Comparison of ENCODE assay signal across 19 cellular contexts in the genomic region with DNA sequence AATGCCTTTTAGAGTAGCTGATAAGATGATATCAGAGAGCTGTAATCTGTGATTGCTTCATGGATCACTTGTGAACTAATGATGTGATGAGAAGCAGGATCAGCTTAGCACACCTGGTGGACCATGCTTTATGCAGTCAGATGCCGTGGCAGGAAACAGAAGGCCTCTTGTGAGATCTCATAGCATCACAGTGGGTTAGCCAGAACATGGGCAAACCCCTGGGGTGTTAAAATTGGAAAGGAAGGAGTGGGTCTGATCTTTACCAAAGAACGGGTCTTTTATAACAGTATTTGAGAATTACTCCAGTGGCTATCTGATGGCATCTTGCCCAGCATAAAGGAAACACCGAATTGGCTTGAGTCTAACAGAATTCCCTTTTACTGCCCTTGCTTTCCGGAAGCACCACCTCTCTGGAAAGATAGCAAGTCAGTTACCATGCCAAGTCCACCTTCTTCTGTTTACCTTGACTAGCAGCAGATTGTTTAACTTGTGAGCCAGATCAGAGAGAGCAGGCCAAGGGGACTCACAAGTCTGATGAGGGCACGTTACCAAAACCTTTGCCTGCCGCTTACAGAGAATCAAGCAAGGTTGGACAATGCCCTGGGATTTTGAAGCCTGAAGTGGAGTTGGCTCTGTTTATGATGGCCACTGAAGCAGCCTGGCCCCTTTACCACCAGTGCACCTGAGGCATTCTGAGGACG. TPM values are rescaled to one million over a fixed set of nuclear protein-coding genes. Genes with fewer than 3 reads are reported as not detected.
A peak's percentile ranks its signal among the peaks of the same experiment; 100 is the strongest.
DNase-seq lines count a peak whose midpoint lies in the region; ATAC-seq and TF ChIP-seq lines count a peak whose summit lies in the region.
"Had no signal": no experiment of that assay in that cellular context is flagged by ENCODE, and none has a peak within 500 bp of the region (broad histone marks: within the 10 kb centered on the region; RNA-seq: fewer than 3 reads in every experiment).

No MANE protein-coding gene starts in this region.

- DNase-seq in AG04450 (ENCODE audit: low read depth, low spot score) (no peak), NCI-H2196 (lab: John Stamatoyannopoulos, UW; ENCODE audit: unreplicated experiment) (peak; percentile 77), dermis blood vessel endothelial cell (peak; percentile 24), nephron progenitor cell (no peak), Peyer's patch (no peak), NCI-H1105 (lab: John Stamatoyannopoulos, UW) (no peak)
- DNase-seq in activated naive CD4-positive, alpha-beta T cell treated with anti-CD3 and anti-CD28 coated beads, Interleukin-2, amount 10 ng/mL, durations not matched to agents 7 days and 5 days = no peak
- DNase-seq in naive thymus-derived CD8-positive, alpha-beta T cell = no peak
- DNase-seq: activated CD8-positive, alpha-beta T cell treated with anti-CD3 and anti-CD28 coated beads for 36 hours; activated T-cell treated with anti-CD3 and anti-CD28 coated beads, Interleukin-2, amount 50 U/mL, for 72 hours; foreskin fibroblast; NCI-H146; stimulated activated CD4-positive, alpha-beta T cell treated with anti-CD3 and anti-CD28 coated beads, Interleukin-4, amount 100 ng/mL, for 4 hours; stimulated activated CD8-positive, alpha-beta memory T cell treated with anti-CD3 and anti-CD28 coated beads, Interleukin-4, amount 100 ng/mL, for 48 hours; T-cell had no signal

- H3K27ac ChIP-seq in AG04450 (ENCODE audit: low read depth, low read length) (peak overlapping the region; percentile 11), Peyer's patch (no peak overlapping the region)
- H3K27ac ChIP-seq: skin epidermis, WERI-Rb-1 had no signal

- TF ChIP-seq CTCF in AG04450 (IDR thresholded peaks at IDR 0.05; ENCODE audit: low read depth, low read length) (no peak), nephron progenitor cell (IDR thresholded peaks at IDR 0.05) (no peak), Peyer's patch (IDR thresholded peaks at IDR 0.05) (no peak)

- peaks cover 2% of the 10 kb centered on the region for H3K27me3 Mint-ChIP-seq in nephron progenitor cell (ENCODE audit: low read depth, poor library complexity)
- H3K27me3 Mint-ChIP-seq in activated naive CD4-positive, alpha-beta T cell treated with anti-CD3 and anti-CD28 coated beads, Interleukin-2, amount 10 ng/mL, durations not matched to agents 7 days and 5 days = peaks cover 24% of the 10 kb centered on the region
- no peaks in the 10 kb centered on the region for H3K27me3 Mint-ChIP-seq in naive thymus-derived CD8-positive, alpha-beta T cell
- H3K27me3 Mint-ChIP-seq: activated CD8-positive, alpha-beta T cell treated with anti-CD3 and anti-CD28 coated beads for 36 hours; central memory CD8-positive, alpha-beta T cell had no signal

- H3K9me3 Mint-ChIP-seq in nephron progenitor cell = no peaks in the 10 kb centered on the region
- no peaks in the 10 kb centered on the region for H3K9me3 Mint-ChIP-seq in activated naive CD4-positive, alpha-beta T cell treated with anti-CD3 and anti-CD28 coated beads, Interleukin-2, amount 10 ng/mL, durations not matched to agents 7 days and 5 days
- no peaks in the 10 kb centered on the region for H3K9me3 Mint-ChIP-seq in naive thymus-derived CD8-positive, alpha-beta T cell
- H3K9me3 Mint-ChIP-seq: activated CD8-positive, alpha-beta T cell treated with anti-CD3 and anti-CD28 coated beads for 36 hours; activated T-cell treated with anti-CD3 and anti-CD28 coated beads, Interleukin-2, amount 50 U/mL, for 72 hours; central memory CD8-positive, alpha-beta T cell; T-cell had no signal

- H3K9me3 ChIP-seq in AG04450 (ENCODE audit: control insufficient read depth, insufficient read depth, low read length) (no peaks in the 10 kb centered on the region), Peyer's patch (no peaks in the 10 kb centered on the region)

- POLR2A ChIA-PET in AG04450 (lab: Yijun Ruan, JAX) = interaction anchor here (0.6 kb wide), 1 partner anchor 76 kb away, joined by 3 read pairs; no protein-coding TSS in a partner anchor
- POLR2A ChIA-PET in naive thymus-derived CD8-positive, alpha-beta T cell (lab: Charles Lee) = interaction anchor here (0.7 kb wide), 1 partner anchor 19 kb away, joined by 3 read pairs; no protein-coding TSS in a partner anchor

- peaks cover 36% of the 10 kb centered on the region for H3K36me3 Mint-ChIP-seq in nephron progenitor cell (ENCODE audit: low read depth)
- no peaks in the 10 kb centered on the region for H3K36me3 Mint-ChIP-seq in activated naive CD4-positive, alpha-beta T cell treated with anti-CD3 and anti-CD28 coated beads, Interleukin-2, amount 10 ng/mL, durations not matched to agents 7 days and 5 days
- peaks cover 0 to 18% (median 7%) of the 10 kb centered on the region in 3 donors for H3K36me3 Mint-ChIP-seq in naive thymus-derived CD8-positive, alpha-beta T cell
- H3K36me3 Mint-ChIP-seq: T-cell had no signal

- no peak overlapping the region for H3K4me3 Mint-ChIP-seq in nephron progenitor cell
- H3K4me3 Mint-ChIP-seq in activated naive CD4-positive, alpha-beta T cell treated with anti-CD3 and anti-CD28 coated beads, Interleukin-2, amount 10 ng/mL, durations not matched to agents 7 days and 5 days = no peak overlapping the region
- no peak overlapping the region for H3K4me3 Mint-ChIP-seq in naive thymus-derived CD8-positive, alpha-beta T cell
- H3K4me3 Mint-ChIP-seq: activated CD8-positive, alpha-beta T cell treated with anti-CD3 and anti-CD28 coated beads for 36 hours; activated T-cell treated with anti-CD3 and anti-CD28 coated beads, Interleukin-2, amount 50 U/mL, for 72 hours; central memory CD8-positive, alpha-beta T cell; T-cell had no signal

- CTCF ChIA-PET in AG04450 (lab: Charles Lee) = interaction anchor here (0.7 to 1.1 kb wide), 3 partner anchors 79 to 249 kb away, joined by 3 to 13 read pairs (median 3); no protein-coding TSS in a partner anchor
- CTCF ChIA-PET in activated naive CD4-positive, alpha-beta T cell treated with anti-CD3 and anti-CD28 coated beads, Interleukin-2, amount 10 ng/mL, durations not matched to agents 7 days and 5 days (lab: Charles Lee) = no interaction called here

- H3K27me3 ChIP-seq in AG04450 (ENCODE audit: control insufficient read depth, insufficient read depth, low read length) (no peaks in the 10 kb centered on the region), Peyer's patch (no peaks in the 10 kb centered on the region)

- peak overlapping the region; percentile 17 for H3K27ac Mint-ChIP-seq in nephron progenitor cell
- no peak overlapping the region for H3K27ac Mint-ChIP-seq in activated naive CD4-positive, alpha-beta T cell treated with anti-CD3 and anti-CD28 coated beads, Interleukin-2, amount 10 ng/mL, durations not matched to agents 7 days and 5 days
- H3K27ac Mint-ChIP-seq in naive thymus-derived CD8-positive, alpha-beta T cell = peak overlapping the region in 2 of 10 donors; percentile 8 to 27
- H3K27ac Mint-ChIP-seq: activated CD8-positive, alpha-beta T cell treated with anti-CD3 and anti-CD28 coated beads for 36 hours; activated T-cell treated with anti-CD3 and anti-CD28 coated beads, Interleukin-2, amount 50 U/mL, for 72 hours; T-cell had no signal

- no peak for TF ChIP-seq POLR2A in Peyer's patch (IDR thresholded peaks at IDR 0.05)

- H3K4me3 ChIP-seq in AG04450 (ENCODE audit: low read depth, low read length) = no peak overlapping the region
- no peak overlapping the region for H3K4me3 ChIP-seq in Peyer's patch
- H3K4me3 ChIP-seq: skin epidermis had no signal

- H3K4me1 Mint-ChIP-seq in nephron progenitor cell = no peaks in the 10 kb centered on the region
- no peaks in the 10 kb centered on the region for H3K4me1 Mint-ChIP-seq in activated naive CD4-positive, alpha-beta T cell treated with anti-CD3 and anti-CD28 coated beads, Interleukin-2, amount 10 ng/mL, durations not matched to agents 7 days and 5 days
- H3K4me1 Mint-ChIP-seq in naive thymus-derived CD8-positive, alpha-beta T cell = peaks cover 0 to 6% (median 1%) of the 10 kb centered on the region in 4 donors
- H3K4me1 Mint-ChIP-seq: central memory CD8-positive, alpha-beta T cell; T-cell had no signal

- H3K4me1 ChIP-seq in Peyer's patch = no peaks in the 10 kb centered on the region

- no peaks in the 10 kb centered on the region for H3K36me3 ChIP-seq in Peyer's patch

- no peak for ATAC-seq in naive thymus-derived CD8-positive, alpha-beta T cell
- ATAC-seq: activated CD8-positive, alpha-beta T cell treated with anti-CD3 and anti-CD28 coated beads for 36 hours; activated T-cell treated with anti-CD3 and anti-CD28 coated beads, Interleukin-2, amount 50 U/mL, for 72 hours; Right ventricle myocardium inferior; T-cell had no signal

RNA-seq across cellular contexts. Expression of gene SRF, which starts 20.9 kb away (rescaled TPM):
- polyA plus RNA-seq in AG04450 (2011; rRNA removed) = 36.8 and 48.5 TPM in 2 replicates
- polyA minus RNA-seq in AG04450 (2011; rRNA and poly(A)+ RNA removed) = 41.4 and 58.1 TPM in 2 replicates
- total RNA-seq in dermis blood vessel endothelial cell (16.5 and 19.7 TPM in 2 replicates), Peyer's patch (10 to 100 TPM; 23.1 to 29.7 (median 26.4) TPM)
- 10 to 100 TPM; 26.5 to 27.3 TPM for total RNA-seq in naive thymus-derived CD8-positive, alpha-beta T cell
- polyA plus RNA-seq in naive thymus-derived CD8-positive, alpha-beta T cell = 1 to 10 TPM; 3.9 to 6.9 (median 5.2) TPM

RNA-seq across cellular contexts. Expression of gene CUL9, which starts 31.8 kb away (rescaled TPM):
- polyA plus RNA-seq in AG04450 (2011; rRNA removed) = 11.5 and 11.8 TPM in 2 replicates
- 15.5 and 22.3 TPM in 2 replicates for polyA minus RNA-seq in AG04450 (2011; rRNA and poly(A)+ RNA removed)
- total RNA-seq in dermis blood vessel endothelial cell (25.9 and 33.8 TPM in 2 replicates), Peyer's patch (100 to 1,000 TPM in 1 of 4 donors, 10 to 100 TPM in 3; 55.5 to 114 (median 85.5) TPM)
- 100 to 1,000 TPM; 101 to 110 TPM for total RNA-seq in naive thymus-derived CD8-positive, alpha-beta T cell
- polyA plus RNA-seq in naive thymus-derived CD8-positive, alpha-beta T cell = 10 to 100 TPM in 2 of 3 donors, 1 to 10 TPM in 1; 6.8 to 10.4 (median 10.3) TPM

Comparison
In these comparisons a context has a peak if more than half of its experiments do, and no peak if none do; other contexts are left out.
1. DNase-seq: peak in NCI-H2196 (single experiment) and dermis blood vessel endothelial cell (single experiment); none in AG04450 (single experiment), nephron progenitor cell (single experiment), Peyer's patch (0 of 3), NCI-H1105 (single experiment), activated naive CD4-positive, alpha-beta T cell treated with anti-CD3 and anti-CD28 coated beads, Interleukin-2, amount 10 ng/mL, durations not matched to agents 7 days and 5 days (single experiment) and naive thymus-derived CD8-positive, alpha-beta T cell (0 of 10).